Comparison of ENCODE assay signal across 22 cellular contexts in genomic region chr2:125684256-125684655, GRCh38.
"Had no signal": no experiment of that assay in that cellular context is flagged by ENCODE, and none has a peak within 500 bp of the region (broad histone marks: within the 10 kb centered on the region; RNA-seq: fewer than 3 reads in every experiment).

No MANE protein-coding gene starts in this region.

- H3K27me3 ChIP-seq: adrenal gland, MG63 had no signal

- H3K9me3 ChIP-seq: adrenal gland, MG63 had no signal

- H3K36me3 ChIP-seq: adrenal gland, MG63 had no signal

- H3K4me1 ChIP-seq: adrenal gland had no signal

- H3K27ac ChIP-seq: adrenal gland had no signal

- ATAC-seq: activated CD4-positive, CD25-positive, alpha-beta regulatory T cell treated with anti-CD3 and anti-CD28 coated beads, Interleukin-2, amount 50 U/mL, for 24 hours; activated CD8-positive, alpha-beta T cell treated with anti-CD3 and anti-CD28 coated beads for 36 hours; activated T-cell treated with anti-CD3 and anti-CD28 coated beads, Interleukin-2, amount 50 U/mL, for 72 hours; PC-3 had no signal

- DNase-seq: activated CD4-positive, alpha-beta T cell treated with anti-CD3 and anti-CD28 coated beads for 4 hours; activated CD8-positive, alpha-beta memory T cell treated with anti-CD3 and anti-CD28 coated beads, Interleukin-2, amount 50 U/mL, for 4 hours; activated CD8-positive, alpha-beta T cell treated with anti-CD3 and anti-CD28 coated beads for 36 hours; activated gamma-delta T cell treated with Interleukin-2 at 50 U/mL for 16 hours; activated naive CD4-positive, alpha-beta T cell treated with anti-CD3 and anti-CD28 coated beads, Interleukin-2, amount 10 ng/mL, durations not matched to agents 7 days and 5 days; activated naive CD8-positive, alpha-beta T cell treated with anti-CD3 and anti-CD28 coated beads for 36 hours; activated T-cell treated with anti-CD3 and anti-CD28 coated beads, Interleukin-2, amount 50 U/mL, for 72 hours; adrenal gland; anterior cingulate cortex; cerebellar nuclear complex; KG1; MG63; NCI-H1105; NCI-H1436; NCI-H1694 treated with DMSO at 0.1 percent for 48 hours; NCI-H2029 treated with DMSO at 0.1 percent for 48 hours; NCI-H446; NCI-H524; NCI-H774; PC-3; SHP77 treated with DMSO at 0.1 percent for 48 hours had no signal

- H3K4me3 ChIP-seq: adrenal gland, MG63 had no signal
